ENCODE assay signal across 19 cellular contexts in genomic region chr2:162184796-162185195, GRCh38. TPM values are rescaled to one million over a fixed set of nuclear protein-coding genes. Genes with fewer than 3 reads are reported as not detected.
"Had no signal": no experiment of that assay in that cellular context is flagged by ENCODE, and none has a peak within 500 bp of the region (broad histone marks: within the 10 kb centered on the region; RNA-seq: fewer than 3 reads in every experiment).

No MANE protein-coding gene starts in this region.

- H3K4me1 ChIP-seq: stomach had no signal

- H3K4me3 Mint-ChIP-seq: activated naive CD8-positive, alpha-beta T cell treated with anti-CD3 and anti-CD28 coated beads for 36 hours; dendritic cell treated with granulocyte-macrophage colony-stimulating factor and Interleukin-4, amounts not matched to agents 40 ng/mL and 50 ng/mL, for 4 days; endodermal cell; memory B cell had no signal

- H3K4me1 Mint-ChIP-seq: memory B cell had no signal

- H3K36me3 Mint-ChIP-seq: activated naive CD8-positive, alpha-beta T cell treated with anti-CD3 and anti-CD28 coated beads for 36 hours; memory B cell had no signal

- DNase-seq: activated gamma-delta T cell; activated naive CD8-positive, alpha-beta T cell treated with anti-CD3 and anti-CD28 coated beads for 36 hours; activated T-cell treated with anti-CD3 and anti-CD28 coated beads, Interleukin-2, amount 50 U/mL, for 48 hours; brain microvascular endothelial cell; endodermal cell; glutamatergic neuron; stimulated activated CD4-positive, alpha-beta T cell treated with anti-CD3 and anti-CD28 coated beads, Interleukin-4, amount 100 ng/mL, for 24 hours; stomach had no signal

- H3K27ac Mint-ChIP-seq: activated naive CD8-positive, alpha-beta T cell treated with anti-CD3 and anti-CD28 coated beads for 36 hours; dendritic cell treated with granulocyte-macrophage colony-stimulating factor and Interleukin-4, amounts not matched to agents 40 ng/mL and 50 ng/mL, for 4 days; endodermal cell; memory B cell had no signal

- H3K36me3 ChIP-seq: esophagus muscularis mucosa, stomach, thoracic aorta had no signal

- H3K9me3 ChIP-seq: esophagus muscularis mucosa, stomach, thoracic aorta had no signal

- ATAC-seq: activated CD4-positive, CD25-positive, alpha-beta regulatory T cell treated with anti-CD3 and anti-CD28 coated beads, Interleukin-2, amount 50 U/mL, for 24 hours had no signal

- H3K9me3 Mint-ChIP-seq: activated naive CD8-positive, alpha-beta T cell treated with anti-CD3 and anti-CD28 coated beads for 36 hours; dendritic cell treated with granulocyte-macrophage colony-stimulating factor and Interleukin-4, amounts not matched to agents 40 ng/mL and 50 ng/mL, for 4 days; endodermal cell; memory B cell had no signal

- H3K4me3 ChIP-seq: esophagus muscularis mucosa, stomach, thoracic aorta had no signal

RNA-seq across cellular contexts. Expression of gene GCG, which starts 32.7 kb away (rescaled TPM):
- total RNA-seq: activated naive CD8-positive, alpha-beta T cell treated with anti-CD3 and anti-CD28 coated beads for 36 hours; endodermal cell; esophagus muscularis mucosa; fibroblast of villous mesenchyme; osteocyte; pulmonary artery endothelial cell; T-helper 2 cell treated with Interferon-gamma antibody and Interleukin-4, amounts not matched to agents 100 ng/mL and 5 ng/mL, for 36 hours; thoracic aorta; ureter had no signal
- polyA plus RNA-seq: neural cell had no signal

RNA-seq across cellular contexts. Expression of gene FAP, which starts 58.4 kb away (rescaled TPM):
- total RNA-seq: activated naive CD8-positive, alpha-beta T cell treated with anti-CD3 and anti-CD28 coated beads for 36 hours; endodermal cell; T-helper 2 cell treated with Interferon-gamma antibody and Interleukin-4, amounts not matched to agents 100 ng/mL and 5 ng/mL, for 36 hours had no signal
